In genomic region chr5:163459465-163459887, GRCh38 we compare ENCODE assay signal across 8 cellular contexts. TPM values are rescaled to one million over a fixed set of nuclear protein-coding genes. Genes with fewer than 3 reads are reported as not detected.
DNase-seq lines count a peak whose midpoint lies in the region; ATAC-seq and TF ChIP-seq lines count a peak whose summit lies in the region.

No MANE protein-coding gene starts in this region.

- no peak for TF ChIP-seq POLR2A in spleen (IDR thresholded peaks at IDR 0.05)

- H3K9me3 ChIP-seq in BE2C (no peaks in the 10 kb centered on the region), spleen (no peaks in the 10 kb centered on the region)

- peak overlapping the region; percentile 93 to 99 (median 97) for H3K27ac ChIP-seq in spleen

- no peaks in the 10 kb centered on the region for H3K27me3 ChIP-seq in BE2C
- H3K27me3 ChIP-seq in spleen (replicated peaks in 1 of 7) = no peaks in the 10 kb centered on the region

- 0 to 1% (median 0%) methylated on average over 18 of the region's 18 CpGs for WGBS in spleen, 5 donors

- peak; percentile 1 for ATAC-seq in GM19328 (IDR thresholded peaks at IDR 0.05; ENCODE audit: unreplicated experiment)
- peak; percentile 20 for ATAC-seq in HG03354 (IDR thresholded peaks at IDR 0.05; ENCODE audit: poor library complexity, severe bottlenecking, unreplicated experiment)

- H3K36me3 ChIP-seq in BE2C (peaks cover 3% of the 10 kb centered on the region), spleen (peaks cover 0 to 25% (median 16%) of the 10 kb centered on the region in 6 donors)

- DNase-seq in BE2C (no peak), spleen (no peak), NCI-H2196 (lab: John Stamatoyannopoulos, UW; ENCODE audit: unreplicated experiment) (no peak), mesenteric fat pad (ENCODE audit: low spot score) (no peak)

- intact Hi-C loops in spleen (cut with DNase I; ENCODE audit: low total_unique reads) = no loop called here

- no peak; the same call in 1 of the 2 replicates for TF ChIP-seq CTCF in BE2C (IDR thresholded peaks at IDR 0.05; ENCODE audit: low read depth, low read length)
- TF ChIP-seq CTCF in WI38 (IDR thresholded peaks at IDR 0.05; ENCODE audit: low read depth, low read length) = no peak
- peak in 1 of 11 experiments; percentile 28 for TF ChIP-seq CTCF in spleen (IDR thresholded peaks at IDR 0.05 in 8 of 11, conservative IDR thresholded peaks at IDR 0.05 in 3 of 11)

- H3K4me1 ChIP-seq in BE2C = no peaks in the 10 kb centered on the region
- H3K4me1 ChIP-seq in spleen = peaks cover 25 to 61% (median 37%) of the 10 kb centered on the region in 6 donors

- H3K4me3 ChIP-seq in BE2C (ENCODE audit: low read depth, low read length) (peak overlapping the region; percentile 82), WI38 (ENCODE audit: low read depth, low read length) (peak overlapping the region; percentile 66), iPS-11a (ENCODE audit: low read depth, low read length) (peak overlapping the region; percentile 64), spleen (peak overlapping the region; percentile 49 to 79 (median 62))

RNA-seq across cellular contexts. Expression of gene NUDCD2, which starts 0.4 kb away (rescaled TPM):
- 134 TPM for polyA plus RNA-seq in BE2C (2012; ENCODE audit: insufficient read depth, insufficient read length, low read depth)
- 10 to 100 TPM in 6 of 7 donors, 1 to 10 TPM in 1; 7.6 to 25.9 (median 16.6) TPM for total RNA-seq in spleen
- 1 to 10 TPM; 5.8 to 9.9 (median 9.7) TPM for polyA plus RNA-seq in spleen
- 19.0 TPM for total RNA-seq in mesenteric fat pad

RNA-seq across cellular contexts. Expression of gene HMMR, which starts 1.0 kb away (rescaled TPM):
- polyA plus RNA-seq in BE2C (2012; ENCODE audit: insufficient read depth, insufficient read length, low read depth) = 3.2 TPM
- total RNA-seq in spleen (10 to 100 TPM in 1 of 7 donors, 1 to 10 TPM in 6; 1.7 to 10.4 (median 3.7) TPM), mesenteric fat pad (0.32 TPM)
- polyA plus RNA-seq in spleen = 1 to 10 TPM in 2 of 3 donors, under 1 TPM in 1; 0.65 to 4.4 (median 2.0) TPM

RNA-seq across cellular contexts. Expression of gene CCNG1, which starts 22.1 kb away (rescaled TPM):
- polyA plus RNA-seq in BE2C (2012; ENCODE audit: insufficient read depth, insufficient read length, low read depth) = 15.4 TPM
- total RNA-seq in spleen = 100 to 1,000 TPM in 6 of 7 donors, 10 to 100 TPM in 1; 71.7 to 117 (median 105) TPM
- polyA plus RNA-seq in spleen = 10 to 100 TPM; 76.2 to 91.6 (median 76.4) TPM
- total RNA-seq in mesenteric fat pad = 82.7 TPM

RNA-seq across cellular contexts. Expression of gene MAT2B, which starts 45.9 kb away (rescaled TPM):
- polyA plus RNA-seq in BE2C (2012; ENCODE audit: insufficient read depth, insufficient read length, low read depth) = 35.7 TPM
- 100 to 1,000 TPM in 2 of 7 donors, 10 to 100 TPM in 5; 70.8 to 110 (median 97.6) TPM for total RNA-seq in spleen
- 10 to 100 TPM; 61.6 to 90.4 (median 85.7) TPM for polyA plus RNA-seq in spleen
- total RNA-seq in mesenteric fat pad = 34.3 TPM
